ENCODE assay signal across 5 cellular contexts in genomic region chr7:142784736-142785135, GRCh38. TPM values are rescaled to one million over a fixed set of nuclear protein-coding genes. Genes with fewer than 3 reads are reported as not detected.
"Had no signal": no experiment of that assay in that cellular context is flagged by ENCODE, and none has a peak within 500 bp of the region (broad histone marks: within the 10 kb centered on the region; RNA-seq: fewer than 3 reads in every experiment).

No MANE protein-coding gene starts in this region.

RNA-seq across cellular contexts. Expression of gene PRSS2, which starts 14.0 kb away (rescaled TPM):
- total RNA-seq: cardiac muscle cell, myocyte, temporal lobe had no signal
- polyA plus RNA-seq: cardiac muscle cell, SK-N-SH had no signal

RNA-seq across cellular contexts. Expression of gene PRSS1, which starts 35.5 kb away (rescaled TPM):
- total RNA-seq: cardiac muscle cell, esophagus muscularis mucosa, myocyte, temporal lobe had no signal
- polyA plus RNA-seq: cardiac muscle cell, SK-N-SH had no signal
